In genomic region chr2:240990726-240991377, GRCh38 we compare ENCODE assay signal across 10 cellular contexts. TPM values are rescaled to one million over a fixed set of nuclear protein-coding genes. Genes with fewer than 3 reads are reported as not detected.
A peak's percentile ranks its signal among the peaks of the same experiment; 100 is the strongest.
DNase-seq lines count a peak whose midpoint lies in the region; ATAC-seq, FAIRE-seq and TF ChIP-seq lines count a peak whose summit lies in the region.
"Had no signal": no experiment of that assay in that cellular context is flagged by ENCODE, and none has a peak within 500 bp of the region (broad histone marks: within the 10 kb centered on the region; RNA-seq: fewer than 3 reads in every experiment).

No MANE protein-coding gene starts in this region.

- TF ChIP-seq POLR2A in endothelial cell of umbilical vein (IDR thresholded peaks at IDR 0.05; ENCODE audit: low read depth, low read length): no peak

- intact Hi-C loops in endothelial cell of umbilical vein (cut with micrococcal nuclease) (loop anchor here (1.0 to 10.0 kb wide), 6 partner anchors 19 to 426 kb away; partner anchors contain the start of genes DUSP28, HDLBP, MTERF4 and PPP1R7), tibial artery (cut with DNase I; ENCODE audit: low total_unique reads) (no loop called here)

- peaks cover 7% of the 10 kb centered on the region for H3K4me1 ChIP-seq in RWPE2 (ENCODE audit: insufficient read depth, poor library complexity, severe bottlenecking)
- peaks cover 30% of the 10 kb centered on the region for H3K4me1 ChIP-seq in endothelial cell of umbilical vein (ENCODE audit: control insufficient read depth, extremely low read depth, insufficient read depth, low read length)
- H3K4me1 ChIP-seq in mucosa of rectum (ENCODE audit: control insufficient read depth in 2 of 2, insufficient read depth in 2 of 2, low read length in 2 of 2): peaks cover 17 to 30% of the 10 kb centered on the region in 2 donors
- peaks cover 0 to 70% (median 44%) of the 10 kb centered on the region in 4 donors for H3K4me1 ChIP-seq in tibial artery

- H4K20me1 ChIP-seq in endothelial cell of umbilical vein (replicated peaks; ENCODE audit: control insufficient read depth, extremely low read depth, insufficient read depth, low read length): no peaks in the 10 kb centered on the region

- H3K9ac ChIP-seq in endothelial cell of umbilical vein (replicated peaks; ENCODE audit: extremely low read depth, insufficient read depth, low read length) (peak overlapping the region; percentile 21), mucosa of rectum (ENCODE audit: low read depth in 1 of 2, low read length in 2 of 2) (no peak overlapping the region)

- H3K79me2 ChIP-seq in endothelial cell of umbilical vein (ENCODE audit: control insufficient read depth, insufficient read depth, low read length): no peaks in the 10 kb centered on the region

- DNase-seq in RWPE2 (ENCODE audit: low spot score): peak; percentile 55
- no peak for DNase-seq in endothelial cell of umbilical vein (ENCODE audit: low read depth, low spot score)
- peak; percentile 19 to 67 for DNase-seq in tibial artery
- DNase-seq in left lobe of liver (ENCODE audit: low spot score): no peak
- no peak for DNase-seq in NCI-H345 treated with DMSO at 0.1 percent for 48 hours (lab: John Stamatoyannopoulos, UW; ENCODE audit: unreplicated experiment)

- dilution Hi-C loops in endothelial cell of umbilical vein (cut with MboI; ENCODE audit: extremely low pct_ligation_motif_present, low sequenced_read_pairs): no loop called here

- BruUV-seq in endothelial cell of umbilical vein (replicated peaks; lab: Mats Ljungman, UMichigan): no TSS peak

- H3K4me3 ChIP-seq in RWPE2 (ENCODE audit: severe bottlenecking) (no peak overlapping the region), endothelial cell of umbilical vein (replicated peaks in 1 of 3; ENCODE audit: insufficient read depth in 1 of 3, low read depth in 1 of 3, low read length in 3 of 3) (no peak overlapping the region), mucosa of rectum (ENCODE audit: low read length in 2 of 2) (no peak overlapping the region), tibial artery (no peak overlapping the region)
- H3K4me3 ChIP-seq: MG63 had no signal

- CTCF ChIA-PET in endothelial cell of umbilical vein (lab: Charles Lee): interaction anchor here (1.0 to 2.2 kb wide), 8 partner anchors 7 to 140 kb away, joined by 3 to 26 read pairs (median 8); no protein-coding TSS in a partner anchor

- H3K27me3 ChIP-seq in RWPE2 (ENCODE audit: insufficient read depth, poor library complexity, severe bottlenecking): no peaks in the 10 kb centered on the region
- no peaks in the 10 kb centered on the region for H3K27me3 ChIP-seq in endothelial cell of umbilical vein (ENCODE audit: control insufficient read depth in 2 of 2, insufficient read depth in 2 of 2, low read length in 2 of 2)
- H3K27me3 ChIP-seq in mucosa of rectum (ENCODE audit: control insufficient read depth in 2 of 2, insufficient read depth in 2 of 2, low read length in 2 of 2): no peaks in the 10 kb centered on the region
- peaks cover 0 to 25% of the 10 kb centered on the region in 2 donors for H3K27me3 ChIP-seq in tibial artery
- H3K27me3 ChIP-seq: MG63 had no signal

- no peaks in the 10 kb centered on the region for H3K9me3 ChIP-seq in RWPE2 (ENCODE audit: severe bottlenecking)
- H3K9me3 ChIP-seq in endothelial cell of umbilical vein (replicated peaks; ENCODE audit: control insufficient read depth, insufficient read depth, low read length): no peaks in the 10 kb centered on the region
- H3K9me3 ChIP-seq in mucosa of rectum (ENCODE audit: control insufficient read depth in 2 of 2, low read length in 2 of 2): no peaks in the 10 kb centered on the region
- peaks cover 0 to 15% (median 9%) of the 10 kb centered on the region in 3 donors for H3K9me3 ChIP-seq in tibial artery
- H3K9me3 ChIP-seq: MG63, neutrophil had no signal

- no peak overlapping the region for H3K27ac ChIP-seq in RWPE2 (ENCODE audit: poor library complexity, severe bottlenecking)
- peak overlapping the region; percentile 73 for H3K27ac ChIP-seq in endothelial cell of umbilical vein (ENCODE audit: insufficient read depth, low read depth, low read length)
- H3K27ac ChIP-seq in mucosa of rectum (ENCODE audit: low read depth in 2 of 2, low read length in 2 of 2): peak overlapping the region; percentile 52 to 58
- peak overlapping the region; percentile 69 to 77 for H3K27ac ChIP-seq in tibial artery
- H3K27ac ChIP-seq: neutrophil had no signal

- H3K4me2 ChIP-seq in endothelial cell of umbilical vein (ENCODE audit: insufficient read depth, low read length): no peak overlapping the region

- H2AFZ ChIP-seq in endothelial cell of umbilical vein (ENCODE audit: low read depth, low read length): peak overlapping the region; percentile 20

- no peak for FAIRE-seq in endothelial cell of umbilical vein (lab: Jason Lieb, UNC)

- ATAC-seq in RWPE2 (ENCODE audit: low read depth) (no peak), left lobe of liver (no peak), HG03378 (IDR thresholded peaks at IDR 0.05; ENCODE audit: unreplicated experiment) (no peak)
- ATAC-seq: stimulated activated memory B cell treated with anti-CD40 and anti-IgM and Interleukin-4, amounts not matched to agents 10 μg/mL and 1 μg/mL and 100 μg/mL, for 72 hours had no signal

- POLR2A ChIA-PET in endothelial cell of umbilical vein (lab: Charles Lee): interaction anchor here (0.7 to 1.5 kb wide), 2 partner anchors 19 to 324 kb away, joined by 3 read pairs; no protein-coding TSS in a partner anchor

- H3K36me3 ChIP-seq in RWPE2 (ENCODE audit: low read depth) (no peaks in the 10 kb centered on the region), endothelial cell of umbilical vein (ENCODE audit: control insufficient read depth in 2 of 2, extremely low read depth in 1 of 2, insufficient read depth in 2 of 2, low read length in 2 of 2) (no peaks in the 10 kb centered on the region), mucosa of rectum (ENCODE audit: control insufficient read depth in 2 of 2, insufficient read depth in 2 of 2, low read length in 2 of 2) (no peaks in the 10 kb centered on the region), tibial artery (no peaks in the 10 kb centered on the region)
- H3K36me3 ChIP-seq: MG63, neutrophil had no signal

- no peak for TF ChIP-seq CTCF in RWPE2 (IDR thresholded peaks at IDR 0.05; ENCODE audit: poor library complexity, severe bottlenecking)
- TF ChIP-seq CTCF in endothelial cell of umbilical vein (IDR thresholded peaks at IDR 0.05; ENCODE audit: extremely low read depth in 1 of 2, insufficient read depth in 1 of 2, low read depth in 1 of 2, low read length in 2 of 2): no peak
- TF ChIP-seq CTCF in tibial artery (IDR thresholded peaks at IDR 0.05): no peak

- no peaks in the 10 kb centered on the region for H3K9me1 ChIP-seq in endothelial cell of umbilical vein (replicated peaks; ENCODE audit: control insufficient read depth, extremely low read depth, insufficient read depth, low read length)

TF ChIP-seq in endothelial cell of umbilical vein, 7 proteins besides CTCF, POLR2A, EP300 and RAD21:
- TF ChIP-seq FOS (IDR thresholded peaks at IDR 0.05; ENCODE audit: borderline replicate concordance, insufficient read depth, low read length) (no peak), MAX (IDR thresholded peaks at IDR 0.05; ENCODE audit: insufficient read depth, insufficient read length) (no peak), POLR2AphosphoS5 (IDR thresholded peaks at IDR 0.05; ENCODE audit: insufficient read depth, low read depth, low read length) (no peak), GATA2 (IDR thresholded peaks at IDR 0.05; ENCODE audit: insufficient read depth, insufficient read length, low read depth, low read length) (no peak), JUN (IDR thresholded peaks at IDR 0.05; ENCODE audit: borderline replicate concordance, insufficient read depth, insufficient read length, low read depth) (no peak), EZH2 (IDR thresholded peaks at IDR 0.05; ENCODE audit: borderline replicate concordance, low read depth, low read length, severe bottlenecking) (no peak), MYC (IDR thresholded peaks at IDR 0.05; ENCODE audit: low read depth, low read length) (no peak)

RNA-seq across cellular contexts. Expression of gene SNED1, which starts 7.6 kb away (rescaled TPM):
- total RNA-seq in endothelial cell of umbilical vein (17.2 and 22.1 TPM in 2 replicates), left lobe of liver (34.9 TPM)
- 12.4 and 14.1 TPM in 2 replicates for polyA plus RNA-seq in endothelial cell of umbilical vein
- 6.9 and 7.2 TPM in 2 replicates for polyA plus RNA-seq in endothelial cell of umbilical vein (2011; cell fraction: cytosol; rRNA removed)
- 18.9 and 23.5 TPM in 2 replicates for polyA plus RNA-seq in endothelial cell of umbilical vein (2011; cell fraction: nucleus; rRNA removed)
- polyA plus RNA-seq in endothelial cell of umbilical vein (2012): 10.1 and 19.7 TPM in 2 replicates
- polyA minus RNA-seq in endothelial cell of umbilical vein: 14.8 and 26.7 TPM in 2 replicates
- polyA minus RNA-seq in endothelial cell of umbilical vein (2011; cell fraction: cytosol; rRNA and poly(A)+ RNA removed): 1.8 TPM
- 21.3 and 35.4 TPM in 2 replicates for polyA minus RNA-seq in endothelial cell of umbilical vein (2011; cell fraction: nucleus; rRNA and poly(A)+ RNA removed)

Comparison
In these comparisons a context has a peak if more than half of its experiments do, and no peak if none do; other contexts are left out.
1. DNase-seq: peak in RWPE2 (single experiment) and tibial artery (2 of 2); none in endothelial cell of umbilical vein (single experiment), left lobe of liver (single experiment) and NCI-H345 treated with DMSO at 0.1 percent for 48 hours (single experiment).